20 cellular contexts compared by ENCODE assay signal in genomic region chr12:132550014-132550802, GRCh38.
DNase-seq lines count a peak whose midpoint lies in the region; TF ChIP-seq lines count a peak whose summit lies in the region.
"Had no signal": no experiment of that assay in that cellular context is flagged by ENCODE, and none has a peak within 500 bp of the region (broad histone marks: within the 10 kb centered on the region; RNA-seq: fewer than 3 reads in every experiment).

No MANE protein-coding gene starts in this region.

- H3K9me3 ChIP-seq in HUES48 (ENCODE audit: control insufficient read depth, insufficient read depth, low read length) (no peaks in the 10 kb centered on the region), ectodermal cell (ENCODE audit: control insufficient read depth, low read length) (no peaks in the 10 kb centered on the region), testis (no peaks in the 10 kb centered on the region)
- H3K9me3 ChIP-seq in CD8-positive, alpha-beta memory T cell (ENCODE audit: low read length): no peaks in the 10 kb centered on the region
- H3K9me3 ChIP-seq: heart left ventricle, ovary, Peyer's patch, SK-N-SH had no signal

- DNase-seq in iPS-NIHi7 (ENCODE audit: extremely low spot score) (peak; percentile 74), testis (peak; percentile 44), SKM-1 (lab: John Stamatoyannopoulos, UW; ENCODE audit: unreplicated experiment) (no peak)
- DNase-seq in activated naive CD8-positive, alpha-beta T cell treated with anti-CD3 and anti-CD28 coated beads for 36 hours: no peak
- no peak for DNase-seq in CD8-positive, alpha-beta memory T cell
- DNase-seq: amniotic stem cell; effector memory CD4-positive, alpha-beta T cell; GDM1; heart left ventricle; Kasumi-1; NCI-H1436; NCI-H774; Peyer's patch; SK-N-SH; stimulated activated CD4-positive, alpha-beta T cell treated with anti-CD3 and anti-CD28 coated beads, Interleukin-1b, Interleukin-23, amount 100 ng/mL, for 48 hours had no signal

- WGBS in ectodermal cell, 2 experiments: 38% methylated on average over 43 of the region's 43 CpGs
- WGBS in testis, 2 donors: 69 to 70% methylated on average over 18 to 43 of the region's 43 CpGs

- no peaks in the 10 kb centered on the region for H3K9me3 Mint-ChIP-seq in activated naive CD8-positive, alpha-beta T cell treated with anti-CD3 and anti-CD28 coated beads for 36 hours
- no peaks in the 10 kb centered on the region for H3K9me3 Mint-ChIP-seq in CD8-positive, alpha-beta memory T cell
- H3K9me3 Mint-ChIP-seq: activated T-helper 2 cell treated with anti-CD3 and anti-CD28 coated beads, Interferon-gamma antibody, Interleukin-2, Interleukin-4, amounts not matched to agents 10 μg/mL and 5 μg/mL and 100 μg/mL, durations not matched to agents 14 hours and 24 hours and 36 hours had no signal

- POLR2A ChIA-PET in CD8-positive, alpha-beta memory T cell (lab: Charles Lee): no interaction called here

- no peak for TF ChIP-seq POLR2A in testis (IDR thresholded peaks at IDR 0.05)

- H3K4me1 Mint-ChIP-seq in activated naive CD8-positive, alpha-beta T cell treated with anti-CD3 and anti-CD28 coated beads for 36 hours: no peaks in the 10 kb centered on the region
- H3K4me1 Mint-ChIP-seq in CD8-positive, alpha-beta memory T cell: no peaks in the 10 kb centered on the region
- H3K4me1 Mint-ChIP-seq: B cell had no signal

- H3K4me3 Mint-ChIP-seq in activated naive CD8-positive, alpha-beta T cell treated with anti-CD3 and anti-CD28 coated beads for 36 hours: no peak overlapping the region
- H3K4me3 Mint-ChIP-seq in CD8-positive, alpha-beta memory T cell: no peak overlapping the region
- H3K4me3 Mint-ChIP-seq: B cell had no signal

- H3K27me3 Mint-ChIP-seq in activated naive CD8-positive, alpha-beta T cell treated with anti-CD3 and anti-CD28 coated beads for 36 hours: no peaks in the 10 kb centered on the region
- peaks cover 0 to 3% of the 10 kb centered on the region in 2 donors for H3K27me3 Mint-ChIP-seq in CD8-positive, alpha-beta memory T cell
- H3K27me3 Mint-ChIP-seq: B cell had no signal

- H3K4me3 ChIP-seq in HUES48 (ENCODE audit: low read depth, low read length) (peak overlapping the region; percentile 57), ectodermal cell (ENCODE audit: insufficient read depth, low read depth, low read length) (peak overlapping the region; percentile 8), testis (no peak overlapping the region)
- H3K4me3 ChIP-seq in CD8-positive, alpha-beta memory T cell (ENCODE audit: low read length): no peak overlapping the region
- H3K4me3 ChIP-seq: heart left ventricle, ovary, Peyer's patch had no signal

- TF ChIP-seq CTCF in testis (IDR thresholded peaks at IDR 0.05): no peak

- H3K4me1 ChIP-seq in HUES48 (ENCODE audit: control insufficient read depth, insufficient read depth, low read length): no peaks in the 10 kb centered on the region
- peaks cover 16% of the 10 kb centered on the region for H3K4me1 ChIP-seq in ectodermal cell (ENCODE audit: control insufficient read depth, insufficient read depth, low read length)
- H3K4me1 ChIP-seq in testis: no peaks in the 10 kb centered on the region
- no peaks in the 10 kb centered on the region for H3K4me1 ChIP-seq in CD8-positive, alpha-beta memory T cell (ENCODE audit: insufficient read depth, low read length)
- H3K4me1 ChIP-seq: heart left ventricle, Peyer's patch had no signal

- no peak overlapping the region for H3K9ac ChIP-seq in HUES48 (ENCODE audit: low read depth, low read length)
- H3K9ac ChIP-seq: SK-N-SH had no signal

- H3K36me3 ChIP-seq in HUES48 (ENCODE audit: control insufficient read depth, insufficient read depth, low read length) (no peaks in the 10 kb centered on the region), ectodermal cell (ENCODE audit: control insufficient read depth, insufficient read depth, low read length) (no peaks in the 10 kb centered on the region), testis (ENCODE audit: low read depth, missing control alignments) (no peaks in the 10 kb centered on the region)
- no peaks in the 10 kb centered on the region for H3K36me3 ChIP-seq in CD8-positive, alpha-beta memory T cell (ENCODE audit: insufficient read depth, low read length)
- H3K36me3 ChIP-seq: ovary had no signal

- intact Hi-C loops in testis (cut with DNase I; ENCODE audit: low total_unique reads): no loop called here

- CTCF ChIA-PET in CD8-positive, alpha-beta memory T cell (lab: Charles Lee): no interaction called here

- H3K27me3 ChIP-seq in HUES48 (ENCODE audit: control insufficient read depth, insufficient read depth, low read length) (peaks cover 93% of the 10 kb centered on the region), ectodermal cell (ENCODE audit: control insufficient read depth, insufficient read depth, low read length, poor library complexity, severe bottlenecking) (peaks cover 66% of the 10 kb centered on the region), testis (no peaks in the 10 kb centered on the region)
- H3K27me3 ChIP-seq in CD8-positive, alpha-beta memory T cell (ENCODE audit: insufficient read depth, low read length, poor library complexity, severe bottlenecking): no peaks in the 10 kb centered on the region
- H3K27me3 ChIP-seq: heart left ventricle, ovary, Peyer's patch had no signal

- no peak overlapping the region for H3K27ac Mint-ChIP-seq in activated naive CD8-positive, alpha-beta T cell treated with anti-CD3 and anti-CD28 coated beads for 36 hours
- no peak overlapping the region for H3K27ac Mint-ChIP-seq in CD8-positive, alpha-beta memory T cell
- H3K27ac Mint-ChIP-seq: activated T-helper 2 cell treated with anti-CD3 and anti-CD28 coated beads, Interferon-gamma antibody, Interleukin-2, Interleukin-4, amounts not matched to agents 10 μg/mL and 5 μg/mL and 100 μg/mL, durations not matched to agents 14 hours and 24 hours and 36 hours; B cell had no signal

- H3K27ac ChIP-seq in HUES48 (ENCODE audit: low read depth, low read length) (no peak overlapping the region), ectodermal cell (ENCODE audit: insufficient read depth, low read depth, low read length, poor library complexity, severe bottlenecking) (no peak overlapping the region), testis (no peak overlapping the region)
- H3K27ac ChIP-seq in CD8-positive, alpha-beta memory T cell (ENCODE audit: low read depth, low read length): no peak overlapping the region
- H3K27ac ChIP-seq: heart left ventricle, ovary, Peyer's patch had no signal

- H3K36me3 Mint-ChIP-seq in activated naive CD8-positive, alpha-beta T cell treated with anti-CD3 and anti-CD28 coated beads for 36 hours: peaks cover 4% of the 10 kb centered on the region
- H3K36me3 Mint-ChIP-seq in CD8-positive, alpha-beta memory T cell: peaks cover 0 to 28% (median 1%) of the 10 kb centered on the region in 3 donors

Comparison
In these comparisons a context has a peak if more than half of its experiments do, and no peak if none do; other contexts are left out.
1. H3K4me3 ChIP-seq: peak in HUES48 (single experiment) and ectodermal cell (single experiment); none in testis (0 of 2) and CD8-positive, alpha-beta memory T cell (single experiment).
2. DNase-seq: peak in iPS-NIHi7 (single experiment) and testis (single experiment); none in SKM-1 (single experiment), activated naive CD8-positive, alpha-beta T cell treated with anti-CD3 and anti-CD28 coated beads for 36 hours (single experiment) and CD8-positive, alpha-beta memory T cell (0 of 5).